In the genomic region with DNA sequence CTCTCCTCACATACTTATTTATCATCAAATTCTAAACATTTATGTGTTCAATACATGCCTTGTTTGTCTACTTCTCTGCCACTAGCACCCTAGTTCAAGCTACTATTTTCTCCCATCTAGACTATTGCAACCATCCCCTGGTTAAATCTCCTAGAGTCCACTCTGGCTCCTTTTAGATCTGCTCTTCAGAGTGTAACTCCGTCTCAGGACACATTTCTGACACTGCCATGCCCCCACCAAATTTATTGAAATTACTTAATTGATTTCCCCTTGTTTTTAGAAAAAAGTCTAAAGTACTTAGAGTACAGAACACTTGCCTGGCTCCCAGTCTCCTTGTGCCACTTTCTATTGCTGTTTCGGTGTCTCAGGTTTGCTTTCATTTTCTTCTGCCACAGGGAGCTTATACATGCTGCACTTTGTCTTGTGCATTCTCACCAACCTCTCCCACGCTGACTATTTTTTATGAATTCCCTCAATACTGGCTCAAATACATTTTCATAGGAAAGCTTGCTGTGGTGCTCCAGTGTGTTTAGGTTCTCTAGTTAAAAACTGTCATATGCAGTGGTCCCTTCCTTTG, we compare ENCODE assay signal across 11 cellular contexts.
DNase-seq lines count a peak whose midpoint lies in the region; ATAC-seq and TF ChIP-seq lines count a peak whose summit lies in the region.
"Had no signal": no experiment of that assay in that cellular context is flagged by ENCODE, and none has a peak within 500 bp of the region (broad histone marks: within the 10 kb centered on the region; RNA-seq: fewer than 3 reads in every experiment).

No MANE protein-coding gene starts in this region.

- H3K4me1 ChIP-seq in skeletal muscle satellite cell (ENCODE audit: control insufficient read depth, insufficient read depth, low read length), result no peaks in the 10 kb centered on the region
- no peaks in the 10 kb centered on the region for H3K4me1 ChIP-seq in effector memory CD4-positive, alpha-beta T cell (ENCODE audit: control insufficient read depth, insufficient read depth, low read length, poor library complexity, severe bottlenecking)
- H3K4me1 ChIP-seq in left lung, result no peaks in the 10 kb centered on the region
- H3K4me1 ChIP-seq: sigmoid colon had no signal

- DNase-seq in NCI-H460 (ENCODE audit: extremely low read depth, low read depth) (peak; percentile 15), NCI-H1105 (lab: John Stamatoyannopoulos, UW) (no peak), SHP77 (lab: John Stamatoyannopoulos, UW) (no peak), left lung (no peak)
- DNase-seq in effector memory CD4-positive, alpha-beta T cell, result no peak
- DNase-seq: left cardiac atrium, sigmoid colon had no signal

- H3K4me3 ChIP-seq in skeletal muscle satellite cell (ENCODE audit: low read length) (no peak overlapping the region), left lung (no peak overlapping the region)
- H3K4me3 ChIP-seq in effector memory CD4-positive, alpha-beta T cell (ENCODE audit: insufficient read depth, low read depth, low read length, poor library complexity, severe bottlenecking), result no peak overlapping the region
- H3K4me3 ChIP-seq: sigmoid colon, SK-N-MC had no signal

- no peak overlapping the region for H3K9ac ChIP-seq in skeletal muscle satellite cell (ENCODE audit: low read depth, low read length)

- peak overlapping the region; percentile 19 for H3K4me2 ChIP-seq in skeletal muscle satellite cell (ENCODE audit: low read length)

- intact Hi-C loops in left lung (cut with DNase I), result no loop called here

- ATAC-seq in GM19351 (IDR thresholded peaks at IDR 0.05; ENCODE audit: unreplicated experiment) (peak; percentile 94), HG02938 (IDR thresholded peaks at IDR 0.05; ENCODE audit: unreplicated experiment) (peak; percentile 92), left lung (no peak)
- ATAC-seq: left cardiac atrium had no signal

- H3K27me3 ChIP-seq in skeletal muscle satellite cell (ENCODE audit: control insufficient read depth, insufficient read depth, low read length) (no peaks in the 10 kb centered on the region), left lung (no peaks in the 10 kb centered on the region)
- no peaks in the 10 kb centered on the region for H3K27me3 ChIP-seq in effector memory CD4-positive, alpha-beta T cell (replicated peaks; ENCODE audit: control insufficient read depth, insufficient read depth, low read length, poor library complexity, severe bottlenecking)
- H3K27me3 ChIP-seq: sigmoid colon had no signal

- no peaks in the 10 kb centered on the region for H3K9me3 ChIP-seq in skeletal muscle satellite cell (replicated peaks; ENCODE audit: low read length)
- H3K9me3 ChIP-seq in effector memory CD4-positive, alpha-beta T cell (ENCODE audit: control insufficient read depth, low read length), result no peaks in the 10 kb centered on the region
- no peaks in the 10 kb centered on the region for H3K9me3 ChIP-seq in left lung
- H3K9me3 ChIP-seq: sigmoid colon had no signal

- TF ChIP-seq CTCF in left lung (IDR thresholded peaks at IDR 0.05), result no peak

- H3K27ac ChIP-seq in effector memory CD4-positive, alpha-beta T cell (ENCODE audit: insufficient read depth, low read length, poor library complexity, severe bottlenecking), result no peak overlapping the region
- H3K27ac ChIP-seq in left lung, result no peak overlapping the region
- H3K27ac ChIP-seq: sigmoid colon, SK-N-MC had no signal

- no peaks in the 10 kb centered on the region for H3K36me3 ChIP-seq in skeletal muscle satellite cell (ENCODE audit: insufficient read depth, low read length)
- H3K36me3 ChIP-seq in effector memory CD4-positive, alpha-beta T cell (ENCODE audit: control insufficient read depth, insufficient read depth, low read length), result no peaks in the 10 kb centered on the region
- H3K36me3 ChIP-seq in left lung, result no peaks in the 10 kb centered on the region
- H3K36me3 ChIP-seq: sigmoid colon had no signal
